9 cellular contexts compared by ENCODE assay signal in the genomic region with DNA sequence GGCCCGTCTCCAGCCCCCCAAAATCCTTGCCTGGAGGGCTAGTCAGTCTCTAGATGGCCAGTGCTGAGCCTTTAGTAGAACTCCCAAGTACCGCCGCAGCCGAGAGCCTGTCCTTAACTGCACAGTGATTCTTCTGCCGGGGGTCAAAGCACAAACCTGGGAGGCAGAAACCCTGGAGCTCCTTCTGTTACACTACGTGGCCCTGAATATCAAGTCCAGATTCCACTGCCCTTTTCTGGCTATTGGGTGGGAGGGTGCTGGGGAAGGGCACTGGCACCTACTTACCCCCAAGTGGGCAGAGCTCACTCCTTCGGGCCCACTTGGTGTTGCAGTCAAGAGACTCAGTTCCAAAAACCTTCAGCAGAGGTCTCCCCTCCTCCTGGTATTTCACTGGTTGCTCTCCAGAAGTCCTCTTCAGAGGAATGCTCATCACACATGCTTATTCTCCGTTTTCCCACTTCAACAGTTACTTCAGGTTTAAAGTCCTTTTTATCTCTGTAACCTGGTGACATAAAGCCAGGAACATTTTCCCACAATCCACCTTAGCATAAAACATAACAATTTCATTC. TPM values are rescaled to one million over a fixed set of nuclear protein-coding genes. Genes with fewer than 3 reads are reported as not detected.
A peak's percentile ranks its signal among the peaks of the same experiment; 100 is the strongest.
DNase-seq lines count a peak whose midpoint lies in the region; ATAC-seq, FAIRE-seq and TF ChIP-seq lines count a peak whose summit lies in the region.
"Had no signal": no experiment of that assay in that cellular context is flagged by ENCODE, and none has a peak within 500 bp of the region (broad histone marks: within the 10 kb centered on the region; RNA-seq: fewer than 3 reads in every experiment).

No MANE protein-coding gene starts in this region.

- RAD21 ChIA-PET in HCT116 (lab: Charles Lee; ENCODE audit: low non-redundant PET in 1 of 2, low total read pairs in 2 of 2, uncharacterized antibody in 2 of 2, unreplicated experiment in 2 of 2), result no interaction called here

- BruUV-seq in HCT116 (replicated peaks; lab: Mats Ljungman, UMichigan) (no TSS peak), mammary epithelial cell (replicated peaks; lab: Mats Ljungman, UMichigan) (no TSS peak)

- peak; percentile 33 for TF ChIP-seq CTCF in AG09309 (IDR thresholded peaks at IDR 0.05; ENCODE audit: control insufficient read depth, insufficient read depth, low read depth, low read length, missing control alignments)
- peak in 1 of 3 experiments; percentile 29; a peak in 2 of 6 replicates for TF ChIP-seq CTCF in HCT116 (IDR thresholded peaks at IDR 0.05 in 2 of 3, conservative IDR thresholded peaks at IDR 0.05 in 1 of 3; ENCODE audit: borderline replicate concordance in 1 of 3, insufficient read depth in 1 of 3, low read depth in 2 of 3, low read length in 2 of 3)
- peak; percentile 12 to 27 for TF ChIP-seq CTCF in mammary epithelial cell (conservative IDR thresholded peaks at IDR 0.05 in 1 of 2, IDR thresholded peaks at IDR 0.05 in 1 of 2; ENCODE audit: extremely low read depth in 1 of 2, insufficient read depth in 1 of 2, low read depth in 1 of 2, low read length in 2 of 2)
- TF ChIP-seq CTCF in lower lobe of right lung (IDR thresholded peaks at IDR 0.05), result peak; percentile 22
- TF ChIP-seq CTCF in D721Med (IDR thresholded peaks at IDR 0.05; ENCODE audit: insufficient read depth, missing control alignments), result no peak

- H3K9ac ChIP-seq in HCT116 (ENCODE audit: low read length), result no peak overlapping the region
- no peak overlapping the region for H3K9ac ChIP-seq in mammary epithelial cell (ENCODE audit: insufficient read depth, low read length)

- H3K4me1 ChIP-seq in HCT116 (ENCODE audit: control insufficient read depth in 1 of 2, insufficient read depth in 2 of 2, low read length in 2 of 2) (no peaks in the 10 kb centered on the region), mammary epithelial cell (ENCODE audit: insufficient read depth, low read length) (no peaks in the 10 kb centered on the region), lower lobe of right lung (peaks cover 8% of the 10 kb centered on the region)

- TF ChIP-seq POLR2A in HCT116 (IDR thresholded peaks at IDR 0.05; ENCODE audit: borderline replicate concordance, extremely low read depth, insufficient read depth, insufficient read length), result no peak

- no peaks in the 10 kb centered on the region for H3K27me3 ChIP-seq in HCT116 (ENCODE audit: insufficient read depth, low read length)
- no peaks in the 10 kb centered on the region for H3K27me3 ChIP-seq in mammary epithelial cell (ENCODE audit: insufficient read depth, low read length)
- H3K27me3 ChIP-seq in lower lobe of right lung (ENCODE audit: low read depth), result no peaks in the 10 kb centered on the region

- H3K79me2 ChIP-seq in HCT116 (ENCODE audit: insufficient read depth, low read length) (no peaks in the 10 kb centered on the region), mammary epithelial cell (ENCODE audit: insufficient read depth, low read length) (no peaks in the 10 kb centered on the region)

- H2AFZ ChIP-seq in HCT116 (ENCODE audit: low read depth, low read length, poor library complexity, severe bottlenecking) (no peak overlapping the region), mammary epithelial cell (ENCODE audit: low read depth, low read length) (no peak overlapping the region)

- H3K27ac ChIP-seq in HCT116 (ENCODE audit: low read depth, low read length) (no peak overlapping the region), mammary epithelial cell (ENCODE audit: insufficient read depth, low read depth, low read length) (no peak overlapping the region), lower lobe of right lung (no peak overlapping the region)

- DNase-seq in AG09309 (ENCODE audit: low read depth) (no peak), HCT116 (ENCODE audit: low read depth, low spot score) (no peak), mammary epithelial cell (no peak), lower lobe of right lung (no peak), D721Med (ENCODE audit: insufficient read length, low spot score) (no peak), medulla oblongata (ENCODE audit: extremely low spot score) (no peak)
- DNase-seq in activated CD4-positive, CD25-positive, alpha-beta regulatory T cell (lab: John Stamatoyannopoulos, UW), result no peak
- DNase-seq in stimulated activated CD4-positive, alpha-beta T cell treated with anti-CD3 and anti-CD28 coated beads, Interleukin-4, amount 100 ng/mL, for 1 hour, result no peak
- DNase-seq: T1000 had no signal

- H3K9me2 ChIP-seq in HCT116 (ENCODE audit: insufficient read depth), result no peaks in the 10 kb centered on the region

- intact Hi-C loops in HCT116 (cut with micrococcal nuclease), result loop anchor here (2.0 kb wide), 1 partner anchor 110 kb away; no protein-coding TSS in a partner anchor
- intact Hi-C loops in mammary epithelial cell (cut with micrococcal nuclease), result loop anchor here (2.0 kb wide), 1 partner anchor 110 kb away; no protein-coding TSS in a partner anchor
- intact Hi-C loops in lower lobe of right lung (cut with DNase I), result no loop called here

- H4K20me1 ChIP-seq in HCT116 (ENCODE audit: insufficient read depth), result 0 out of 2 replicates have a peak, but pooled peaks cover 3% of the 10 kb centered on the region
- H4K20me1 ChIP-seq in mammary epithelial cell (ENCODE audit: insufficient read depth, low read length), result no peaks in the 10 kb centered on the region

- 71% methylated on average over 7 of the region's 8 CpGs for WGBS in mammary epithelial cell (ENCODE audit: low coverage, missing lambda C conversion rate)

- H3K4me2 ChIP-seq in HCT116 (ENCODE audit: low read length) (no peak overlapping the region), mammary epithelial cell (ENCODE audit: insufficient read depth, low read depth, low read length) (no peak overlapping the region)

- H3K4me3 ChIP-seq in AG09309 (ENCODE audit: control insufficient read depth, low read depth, low read length) (no peak overlapping the region), HCT116 (replicated peaks in 1 of 2; ENCODE audit: low read depth in 1 of 2, low read length in 2 of 2) (no peak overlapping the region), mammary epithelial cell (replicated peaks in 1 of 3; ENCODE audit: insufficient read depth in 1 of 3, low read depth in 2 of 3, low read length in 3 of 3) (no peak overlapping the region), lower lobe of right lung (no peak overlapping the region)

- CTCF ChIA-PET in HCT116 (lab: Charles Lee) (no interaction called here), mammary epithelial cell (lab: Charles Lee; ENCODE audit: low non-redundant PET) (no interaction called here)

- POLR2A ChIA-PET in HCT116 (lab: Charles Lee), result no interaction called here

- ATAC-seq in HCT116 (peak; percentile 66), lower lobe of right lung (peak; percentile 55 to 68)

- no peak for FAIRE-seq in D721Med (lab: Jason Lieb, UNC)

- H3K9me3 ChIP-seq in HCT116 (ENCODE audit: control insufficient read depth in 1 of 2, insufficient read depth in 1 of 2, low read depth in 1 of 2, low read length in 2 of 2) (no peaks in the 10 kb centered on the region), mammary epithelial cell (replicated peaks; ENCODE audit: insufficient read depth, low read length) (no peaks in the 10 kb centered on the region), lower lobe of right lung (no peaks in the 10 kb centered on the region)

- in situ Hi-C loops in mammary epithelial cell (cut with MboI; ENCODE audit: low sequenced_read_pairs in 2 of 2), result loop anchor here in 1 of 2 donors (25.0 kb wide), 1 partner anchor 236 kb away; no protein-coding TSS in a partner anchor

- TF ChIP-seq RAD21 in HCT116 (IDR thresholded peaks at IDR 0.05; ENCODE audit: low read depth), result peak; percentile 38; the same call in 1 of the 2 replicates

- H3K36me3 ChIP-seq in HCT116 (ENCODE audit: control insufficient read depth in 1 of 2, insufficient read depth in 2 of 2, low read length in 2 of 2) (peaks cover 9 to 10% of the 10 kb centered on the region in 2 experiments), mammary epithelial cell (ENCODE audit: insufficient read depth, low read length) (peaks cover 5% of the 10 kb centered on the region), lower lobe of right lung (peaks cover 71% of the 10 kb centered on the region)

- dilution Hi-C loops in mammary epithelial cell (cut with HindIII; ENCODE audit: low sequenced_read_pairs), result loop anchor here (25.0 kb wide), 1 partner anchor 236 kb away; no protein-coding TSS in a partner anchor

TF ChIP-seq in HCT116, 20 proteins besides CTCF, POLR2A, EP300 and RAD21 (continues in another document):
- TF ChIP-seq EGR1 (IDR thresholded peaks at IDR 0.05; ENCODE audit: low read depth) (no peak), YY1 (IDR thresholded peaks at IDR 0.05; ENCODE audit: extremely low read depth, insufficient replicate concordance, low read depth, low read length) (no peak), SP1 (IDR thresholded peaks at IDR 0.05; ENCODE audit: low read depth) (no peak), JUND (IDR thresholded peaks at IDR 0.05) (no peak), SIN3A (IDR thresholded peaks at IDR 0.05; ENCODE audit: low read depth) (no peak), SRF (IDR thresholded peaks at IDR 0.05; ENCODE audit: low read depth) (no peak), EZH2phosphoT487 (IDR thresholded peaks at IDR 0.05; ENCODE audit: borderline replicate concordance) (no peak), FOSL1 (IDR thresholded peaks at IDR 0.05; ENCODE audit: low read depth) (no peak), TCF7L2 (IDR thresholded peaks at IDR 0.05; ENCODE audit: borderline replicate concordance, extremely low read depth, insufficient read depth, insufficient read length) (no peak), CBX3 (IDR thresholded peaks at IDR 0.05; ENCODE audit: low read depth) (no peak)
- TF ChIP-seq, protein P1, sequence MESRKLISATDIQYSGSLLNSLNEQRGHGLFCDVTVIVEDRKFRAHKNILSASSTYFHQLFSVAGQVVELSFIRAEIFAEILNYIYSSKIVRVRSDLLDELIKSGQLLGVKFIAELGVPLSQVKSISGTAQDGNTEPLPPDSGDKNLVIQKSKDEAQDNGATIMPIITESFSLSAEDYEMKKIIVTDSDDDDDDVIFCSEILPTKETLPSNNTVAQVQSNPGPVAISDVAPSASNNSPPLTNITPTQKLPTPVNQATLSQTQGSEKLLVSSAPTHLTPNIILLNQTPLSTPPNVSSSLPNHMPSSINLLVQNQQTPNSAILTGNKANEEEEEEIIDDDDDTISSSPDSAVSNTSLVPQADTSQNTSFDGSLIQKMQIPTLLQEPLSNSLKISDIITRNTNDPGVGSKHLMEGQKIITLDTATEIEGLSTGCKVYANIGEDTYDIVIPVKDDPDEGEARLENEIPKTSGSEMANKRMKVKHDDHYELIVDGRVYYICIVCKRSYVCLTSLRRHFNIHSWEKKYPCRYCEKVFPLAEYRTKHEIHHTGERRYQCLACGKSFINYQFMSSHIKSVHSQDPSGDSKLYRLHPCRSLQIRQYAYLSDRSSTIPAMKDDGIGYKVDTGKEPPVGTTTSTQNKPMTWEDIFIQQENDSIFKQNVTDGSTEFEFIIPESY (IDR thresholded peaks at IDR 0.05; ENCODE audit: extremely low read depth, insufficient replicate concordance, low read length), result no peak

RNA-seq across cellular contexts. Expression of gene PDHB, which starts 10.8 kb away (rescaled TPM):
- 60.2 TPM for total RNA-seq in HCT116 (2021; ENCODE audit: unreplicated experiment)
- polyA plus RNA-seq in HCT116 (2012), result 45.8 and 60.7 TPM in 2 replicates
- 10 to 100 TPM; 43.2 to 44.9 TPM for total RNA-seq in mammary epithelial cell
- 53.1 TPM for polyA plus RNA-seq in mammary epithelial cell
- 15.9 TPM for polyA minus RNA-seq in mammary epithelial cell
- total RNA-seq in lower lobe of right lung, result 47.7 TPM
